17 cellular contexts compared by ENCODE assay signal in genomic region chr12:49049566-49050224, GRCh38. TPM values are rescaled to one million over a fixed set of nuclear protein-coding genes. Genes with fewer than 3 reads are reported as not detected.
DNase-seq lines count a peak whose midpoint lies in the region; ATAC-seq, FAIRE-seq and TF ChIP-seq lines count a peak whose summit lies in the region.
"Had no signal": no experiment of that assay in that cellular context is flagged by ENCODE, and none has a peak within 500 bp of the region (broad histone marks: within the 10 kb centered on the region; RNA-seq: fewer than 3 reads in every experiment).

No MANE protein-coding gene starts in this region.

- H3K79me1 ChIP-seq in mesenchymal stem cell (replicated peaks; ENCODE audit: low read length, poor library complexity, severe bottlenecking): peaks cover 47% of the 10 kb centered on the region

- 55% methylated on average over 20 of the region's 20 CpGs for WGBS in mesenchymal stem cell

- peaks cover 4 to 19% (median 17%) of the 10 kb centered on the region in 3 donors for H3K4me1 Mint-ChIP-seq in T-cell

- peak overlapping the region; percentile 55 for H4K8ac ChIP-seq in mesenchymal stem cell (ENCODE audit: low read length)

- H3K36me3 Mint-ChIP-seq in T-cell: peaks cover 69% of the 10 kb centered on the region

- no peak overlapping the region for H3K27ac Mint-ChIP-seq in T-cell
- H3K27ac Mint-ChIP-seq: activated T-helper 2 cell treated with anti-CD3 and anti-CD28 coated beads, Interferon-gamma antibody, Interleukin-2, Interleukin-4, amounts not matched to agents 10 μg/mL and 5 μg/mL and 100 μg/mL, durations not matched to agents 14 hours and 24 hours and 36 hours had no signal

- no peaks in the 10 kb centered on the region for H3K9me3 Mint-ChIP-seq in T-cell
- H3K9me3 Mint-ChIP-seq: activated T-helper 2 cell treated with anti-CD3 and anti-CD28 coated beads, Interferon-gamma antibody, Interleukin-2, Interleukin-4, amounts not matched to agents 10 μg/mL and 5 μg/mL and 100 μg/mL, durations not matched to agents 14 hours and 24 hours and 36 hours had no signal

- H3K9me3 ChIP-seq in mesenchymal stem cell (ENCODE audit: control insufficient read depth, low read length) (no peaks in the 10 kb centered on the region), upper lobe of right lung (no peaks in the 10 kb centered on the region)
- H3K9me3 ChIP-seq: BLaER1, uterus had no signal

- H3K4me3 ChIP-seq in cardiac fibroblast (replicated peaks in 1 of 2; ENCODE audit: low read depth in 2 of 2, low read length in 2 of 2): no peak overlapping the region
- H3K4me3 ChIP-seq in mesenchymal stem cell (ENCODE audit: insufficient read depth in 1 of 2, low read depth in 1 of 2, low read length in 2 of 2): no peak overlapping the region
- no peak overlapping the region for H3K4me3 ChIP-seq in upper lobe of right lung
- H3K4me3 ChIP-seq: BLaER1, uterus had no signal

- H3K27ac ChIP-seq in mesenchymal stem cell (ENCODE audit: low read length, poor library complexity, severe bottlenecking): peak overlapping the region; percentile 86
- H3K27ac ChIP-seq in upper lobe of right lung: no peak overlapping the region
- H3K27ac ChIP-seq: BLaER1, parathyroid adenoma, uterus had no signal

- H3K27me3 ChIP-seq in mesenchymal stem cell (ENCODE audit: control insufficient read depth in 1 of 2, insufficient read depth in 1 of 2, low read length in 2 of 2): no peaks in the 10 kb centered on the region
- H3K27me3 ChIP-seq in upper lobe of right lung: no peaks in the 10 kb centered on the region
- H3K27me3 ChIP-seq: BLaER1, uterus had no signal

- intact Hi-C loops in upper lobe of right lung (cut with DNase I): no loop called here

- H3K4ac ChIP-seq in mesenchymal stem cell (ENCODE audit: low read depth in 1 of 2, low read length in 2 of 2): no peak overlapping the region

- H3K9ac ChIP-seq in mesenchymal stem cell (ENCODE audit: low read length): peak overlapping the region; percentile 39
- H3K9ac ChIP-seq: BLaER1, parathyroid adenoma had no signal

- H2BK5ac ChIP-seq in mesenchymal stem cell (ENCODE audit: low read depth, low read length, poor library complexity, severe bottlenecking): no peak overlapping the region

- in situ Hi-C loops in ACHN (cut with HindIII; ENCODE audit: low pct_ligation_motif_present, low pct_unique_long_range_greater_than_20kb, low sequenced_read_pairs): no loop called here

- H4K91ac ChIP-seq in mesenchymal stem cell (ENCODE audit: low read length): peak overlapping the region; percentile 47

- H2AK5ac ChIP-seq in mesenchymal stem cell (ENCODE audit: low read length, severe bottlenecking): peak overlapping the region; percentile 10

- FAIRE-seq in HTR-8/SVneo (lab: Jason Lieb, UNC): peak; percentile 93

- CTCF ChIA-PET in T-cell (lab: Charles Lee): no interaction called here

- H2BK12ac ChIP-seq in mesenchymal stem cell (ENCODE audit: low read length in 2 of 2): peak overlapping the region in 1 of 2 experiments; percentile 18

- H3K4me1 ChIP-seq in mesenchymal stem cell (ENCODE audit: control insufficient read depth, insufficient read depth, low read depth, low read length): peaks cover 33% of the 10 kb centered on the region
- H3K4me1 ChIP-seq in upper lobe of right lung: no peaks in the 10 kb centered on the region
- H3K4me1 ChIP-seq: BLaER1, parathyroid adenoma, uterus had no signal

- peak; percentile 89 for DNase-seq in ACHN
- DNase-seq in HTR-8/SVneo (ENCODE audit: insufficient read length, low spot score): peak; percentile 82
- peak; percentile 69 to 74 for DNase-seq in cardiac fibroblast (ENCODE audit: low read depth in 2 of 2)
- peak; percentile 79 for DNase-seq in mesenchymal stem cell
- DNase-seq in upper lobe of right lung: no peak
- no peak for DNase-seq in dedifferentiated amniotic fluid mesenchymal stem cell (ENCODE audit: extremely low spot score)
- DNase-seq in T-cell: no peak
- DNase-seq: activated CD4-positive, alpha-beta T cell treated with anti-CD3 and anti-CD28 coated beads, Interleukin-2, amount 50 U/mL, for 48 hours; NCI-H1092 treated with DMSO at 0.1 percent for 48 hours; NCI-H510A; T-helper 9 cell had no signal

- no peak for TF ChIP-seq CTCF in cardiac fibroblast (IDR thresholded peaks at IDR 0.05; ENCODE audit: low read depth, low read length)
- TF ChIP-seq CTCF in upper lobe of right lung (IDR thresholded peaks at IDR 0.05): no peak

- peak overlapping the region; percentile 27 for H2BK120ac ChIP-seq in mesenchymal stem cell (ENCODE audit: low read depth, low read length)

- H3K4me2 ChIP-seq in mesenchymal stem cell (ENCODE audit: low read length, poor library complexity, severe bottlenecking): peak overlapping the region; percentile 46
- H3K4me2 ChIP-seq: BLaER1 had no signal

- H2AFZ ChIP-seq in mesenchymal stem cell (ENCODE audit: low read depth, low read length): no peak overlapping the region
- H2AFZ ChIP-seq: parathyroid adenoma had no signal

- peaks cover 91 to 98% of the 10 kb centered on the region in 2 experiments for H3K36me3 ChIP-seq in mesenchymal stem cell (ENCODE audit: control insufficient read depth in 1 of 2, insufficient read depth in 2 of 2, low read depth in 1 of 2, low read length in 2 of 2)
- H3K36me3 ChIP-seq in upper lobe of right lung: peaks cover 100% of the 10 kb centered on the region

- ATAC-seq in upper lobe of right lung (no peak), GM21528 (IDR thresholded peaks at IDR 0.05; ENCODE audit: low FRiP score, unreplicated experiment) (no peak), T-cell (replicated peaks in 1 of 4) (no peak)
- ATAC-seq: Panc1 had no signal

- H3K23ac ChIP-seq in mesenchymal stem cell (ENCODE audit: low read length in 2 of 2): no peak overlapping the region

- no peak overlapping the region for H2BK15ac ChIP-seq in mesenchymal stem cell (ENCODE audit: low read depth, poor library complexity, severe bottlenecking)

- H3K27me3 Mint-ChIP-seq in T-cell: no peaks in the 10 kb centered on the region

- H3K4me3 Mint-ChIP-seq in T-cell: no peak overlapping the region

- no peak overlapping the region for H3K14ac ChIP-seq in mesenchymal stem cell (ENCODE audit: low read length in 2 of 2)

- POLR2A ChIA-PET in T-cell (lab: Charles Lee): no interaction called here

- peak overlapping the region in 1 of 2 experiments; percentile 19 for H3K18ac ChIP-seq in mesenchymal stem cell (ENCODE audit: low read depth in 1 of 2, low read length in 2 of 2)

RNA-seq across cellular contexts. Expression of gene KMT2D, which starts 10.9 kb away (rescaled TPM):
- 14.1 TPM for polyA plus RNA-seq in mesenchymal stem cell (2013, experiment 1 of 2)
- 11.6 TPM for polyA plus RNA-seq in mesenchymal stem cell (2013, experiment 2 of 2)
- total RNA-seq in upper lobe of right lung (102 TPM), T-cell (100 to 1,000 TPM; 135 to 161 (median 152) TPM)

RNA-seq across cellular contexts. Expression of gene RHEBL1, which starts 20.1 kb away (rescaled TPM):
- 0.83 TPM for polyA plus RNA-seq in mesenchymal stem cell (2013, experiment 1 of 2)
- 0.86 TPM for polyA plus RNA-seq in mesenchymal stem cell (2013, experiment 2 of 2)
- total RNA-seq in upper lobe of right lung (1.1 TPM), T-cell (1 to 10 TPM; 2.3 to 5.3 (median 2.5) TPM)

RNA-seq across cellular contexts. Expression of gene PRKAG1, which starts 31.1 kb away (rescaled TPM):
- 62.2 TPM for polyA plus RNA-seq in mesenchymal stem cell (2013, experiment 1 of 2)
- 63.2 TPM for polyA plus RNA-seq in mesenchymal stem cell (2013, experiment 2 of 2)
- total RNA-seq in upper lobe of right lung: 46.5 TPM
- 10 to 100 TPM; 42.5 to 54.6 (median 48.3) TPM for total RNA-seq in T-cell

RNA-seq across cellular contexts. Expression of gene DHH, which starts 44.9 kb away (rescaled TPM):
- 0.03 TPM for polyA plus RNA-seq in mesenchymal stem cell (2013, experiment 1 of 2)
- not detected for polyA plus RNA-seq in mesenchymal stem cell (2013, experiment 2 of 2)
- total RNA-seq in upper lobe of right lung (2.1 TPM), T-cell (under 1 TPM; 0.12 to 0.45 (median 0.38) TPM)
- total RNA-seq: activated T-helper 2 cell treated with anti-CD3 and anti-CD28 coated beads, Interferon-gamma antibody, Interleukin-2, Interleukin-4, amounts not matched to agents 10 μg/mL and 5 μg/mL and 100 μg/mL, durations not matched to agents 14 hours and 24 hours and 36 hours had no signal

RNA-seq across cellular contexts. Expression of gene DDN, which starts 50.5 kb away (rescaled TPM):
- 0.17 TPM for polyA plus RNA-seq in mesenchymal stem cell (2013, experiment 1 of 2)
- 0.19 TPM for polyA plus RNA-seq in mesenchymal stem cell (2013, experiment 2 of 2)
- total RNA-seq in upper lobe of right lung (not detected), T-cell (1 to 10 TPM in 1 of 5 donors, under 1 TPM in 4; 0.09 to 1.3 (median 0.15) TPM)

Comparison
In these comparisons a context has a peak if more than half of its experiments do, and no peak if none do; other contexts are left out.
1. DNase-seq: peak in ACHN (single experiment), HTR-8/SVneo (single experiment), cardiac fibroblast (2 of 2) and mesenchymal stem cell (single experiment); none in upper lobe of right lung (single experiment), dedifferentiated amniotic fluid mesenchymal stem cell (single experiment) and T-cell (0 of 34).